ENCODE assay signal across 20 cellular contexts in the genomic region with DNA sequence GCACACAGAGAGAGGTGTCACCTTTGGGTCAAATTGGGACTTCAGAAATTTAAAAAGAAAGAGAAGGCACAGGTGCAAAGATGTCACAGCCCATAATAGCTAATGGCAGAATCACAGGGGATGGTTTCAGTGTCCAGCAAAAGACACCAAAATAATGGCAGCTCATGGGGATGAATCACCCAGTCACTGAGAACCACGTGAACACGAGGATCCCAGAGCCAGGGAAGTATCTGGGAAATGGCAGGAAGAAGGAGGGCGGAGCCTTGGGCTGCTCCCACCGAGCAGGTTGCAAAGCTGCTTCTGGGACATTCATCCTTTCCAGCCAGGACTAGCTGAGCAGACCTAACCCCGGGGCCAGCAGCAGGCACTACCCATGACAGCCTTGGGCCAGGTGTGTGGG. TPM values are rescaled to one million over a fixed set of nuclear protein-coding genes. Genes with fewer than 3 reads are reported as not detected.
DNase-seq lines count a peak whose midpoint lies in the region; FAIRE-seq and TF ChIP-seq lines count a peak whose summit lies in the region.
"Had no signal": no experiment of that assay in that cellular context is flagged by ENCODE, and none has a peak within 500 bp of the region (broad histone marks: within the 10 kb centered on the region; RNA-seq: fewer than 3 reads in every experiment).

No MANE protein-coding gene starts in this region.

- no peaks in the 10 kb centered on the region for H3K4me1 ChIP-seq in breast epithelium
- H3K4me1 ChIP-seq in small intestine (ENCODE audit: control insufficient read depth in 2 of 2, insufficient read depth in 1 of 2, low read depth in 1 of 2, low read length in 1 of 2): no peaks in the 10 kb centered on the region

- no peak for FAIRE-seq in small intestine (lab: Jason Lieb, UNC)
- FAIRE-seq: A204.1, TTC549 had no signal

- intact Hi-C loops in MCF 10A (cut with micrococcal nuclease): no loop called here
- intact Hi-C loops in breast epithelium (cut with DNase I; ENCODE audit: low total_unique reads): no loop called here

- 28 to 50% (median 31%) methylated on average over 5 of the region's 5 CpGs for WGBS in small intestine, 3 donors

- H3K4me3 ChIP-seq in breast epithelium (no peak overlapping the region), epithelial cell of esophagus (ENCODE audit: low read length) (no peak overlapping the region), small intestine (ENCODE audit: low read depth in 1 of 2, low read length in 2 of 2) (no peak overlapping the region)
- H3K4me3 ChIP-seq: esophagus muscularis mucosa, SJCRH30 had no signal

- DNase-seq in MCF 10A (ENCODE audit: unreplicated experiment) (peak; percentile 24), breast epithelium (ENCODE audit: low spot score in 2 of 2) (no peak), NCI-H226 (peak; percentile 28), epithelial cell of esophagus (ENCODE audit: low read depth) (peak; percentile 59), small intestine (peak; percentile 10), nephron progenitor cell (no peak), NCI-H1092 (lab: John Stamatoyannopoulos, UW) (no peak), HuH-7 (ENCODE audit: low spot score) (no peak)
- DNase-seq: activated CD8-positive, alpha-beta memory T cell treated with anti-CD3 and anti-CD28 coated beads for 24 hours; aorta; CD8-positive, alpha-beta memory T cell; cortex of kidney; hypothalamus; left colon; NCI-H2227 treated with DMSO at 0.1 percent for 48 hours; SJCRH30 had no signal

- H3K27ac ChIP-seq in breast epithelium (no peak overlapping the region), small intestine (ENCODE audit: low read depth in 1 of 2, low read length in 1 of 2) (no peak overlapping the region)
- H3K27ac ChIP-seq: esophagus muscularis mucosa, SJCRH30 had no signal

- H3K27ac Mint-ChIP-seq in MCF 10A (ENCODE audit: low read depth, unreplicated experiment) (no peak overlapping the region), nephron progenitor cell (no peak overlapping the region)
- H3K27ac Mint-ChIP-seq: activated T-helper 17 cell treated with anti-CD3 and anti-CD28 coated beads, Interleukin-2, amount 50 U/mL, for 72 hours had no signal

- H3K36me3 Mint-ChIP-seq in MCF 10A (ENCODE audit: insufficient read depth, unreplicated experiment): peaks cover 69% of the 10 kb centered on the region
- peaks cover 27% of the 10 kb centered on the region for H3K36me3 Mint-ChIP-seq in nephron progenitor cell (ENCODE audit: low read depth)
- H3K36me3 Mint-ChIP-seq: CD8-positive, alpha-beta memory T cell had no signal

- H3K27me3 Mint-ChIP-seq in MCF 10A (ENCODE audit: insufficient read depth, unreplicated experiment): no peaks in the 10 kb centered on the region
- peaks cover 3% of the 10 kb centered on the region for H3K27me3 Mint-ChIP-seq in nephron progenitor cell (ENCODE audit: low read depth, poor library complexity)
- H3K27me3 Mint-ChIP-seq: activated T-helper 17 cell treated with anti-CD3 and anti-CD28 coated beads, Interleukin-2, amount 50 U/mL, for 72 hours had no signal

- TF ChIP-seq CTCF in MCF 10A (IDR thresholded peaks at IDR 0.05; ENCODE audit: unreplicated experiment) (no peak), breast epithelium (IDR thresholded peaks at IDR 0.05) (no peak), epithelial cell of esophagus (IDR thresholded peaks at IDR 0.05; ENCODE audit: insufficient read depth, low read depth, low read length, missing control alignments) (no peak), nephron progenitor cell (IDR thresholded peaks at IDR 0.05) (no peak)

- H3K9me3 ChIP-seq in breast epithelium (peaks cover 4 to 6% of the 10 kb centered on the region in 2 donors), small intestine (ENCODE audit: control insufficient read depth, low read depth) (no peaks in the 10 kb centered on the region)

- POLR2A ChIA-PET in MCF 10A (lab: Yijun Ruan, JAX): no interaction called here

- BruUV-seq in MCF 10A (replicated peaks; lab: Mats Ljungman, UMichigan): no TSS peak

- CTCF ChIA-PET in MCF 10A (lab: Yijun Ruan, JAX): interaction anchor here (0.8 kb wide), 1 partner anchor 161 kb away, joined by 3 read pairs; no protein-coding TSS in a partner anchor

- no peaks in the 10 kb centered on the region for H3K36me3 ChIP-seq in breast epithelium
- H3K36me3 ChIP-seq in small intestine (ENCODE audit: control insufficient read depth in 2 of 2, insufficient read depth in 2 of 2, low read length in 2 of 2): no peaks in the 10 kb centered on the region
- H3K36me3 ChIP-seq: esophagus muscularis mucosa, SJCRH30 had no signal

- H3K27me3 ChIP-seq in breast epithelium: no peaks in the 10 kb centered on the region
- H3K27me3 ChIP-seq in small intestine (ENCODE audit: control insufficient read depth in 2 of 2, insufficient read depth in 2 of 2, low read length in 2 of 2): no peaks in the 10 kb centered on the region
- H3K27me3 ChIP-seq: esophagus muscularis mucosa had no signal

- H3K9me3 Mint-ChIP-seq in MCF 10A (ENCODE audit: unreplicated experiment) (no peaks in the 10 kb centered on the region), nephron progenitor cell (peaks cover 15% of the 10 kb centered on the region)
- H3K9me3 Mint-ChIP-seq: activated T-helper 17 cell treated with anti-CD3 and anti-CD28 coated beads, Interleukin-2, amount 50 U/mL, for 72 hours had no signal

- TF ChIP-seq POLR2A in breast epithelium (IDR thresholded peaks at IDR 0.05): no peak

- no peak overlapping the region for H3K4me3 Mint-ChIP-seq in MCF 10A (ENCODE audit: unreplicated experiment)
- no peak overlapping the region for H3K4me3 Mint-ChIP-seq in nephron progenitor cell
- H3K4me3 Mint-ChIP-seq: activated T-helper 17 cell treated with anti-CD3 and anti-CD28 coated beads, Interleukin-2, amount 50 U/mL, for 72 hours; CD8-positive, alpha-beta memory T cell had no signal

- H3K4me1 Mint-ChIP-seq in MCF 10A (ENCODE audit: insufficient read depth, unreplicated experiment): peaks cover 4% of the 10 kb centered on the region
- peaks cover 44% of the 10 kb centered on the region for H3K4me1 Mint-ChIP-seq in nephron progenitor cell
- H3K4me1 Mint-ChIP-seq: activated T-helper 17 cell treated with anti-CD3 and anti-CD28 coated beads, Interleukin-2, amount 50 U/mL, for 72 hours; CD8-positive, alpha-beta memory T cell had no signal

RNA-seq across cellular contexts. Expression of gene TRMU, which starts 45.6 kb away (rescaled TPM):
- 46.6 and 48.7 TPM in 2 replicates for total RNA-seq in MCF 10A (2022)
- 10 to 100 TPM; 25.4 to 40.6 (median 37.6) TPM for total RNA-seq in breast epithelium
- polyA plus RNA-seq in small intestine: 10 to 100 TPM; 17.0 to 38.5 (median 30.2) TPM

Comparison
In these comparisons a context has a peak if more than half of its experiments do, and no peak if none do; other contexts are left out.
1. DNase-seq: peak in MCF 10A (single experiment), NCI-H226 (single experiment), epithelial cell of esophagus (single experiment) and small intestine (single experiment); none in breast epithelium (0 of 2), nephron progenitor cell (single experiment), NCI-H1092 (single experiment) and HuH-7 (single experiment).